ENCODE assay signal across 8 cellular contexts in genomic region chr14:55191881-55192616, GRCh38. TPM values are rescaled to one million over a fixed set of nuclear protein-coding genes. Genes with fewer than 3 reads are reported as not detected.
DNase-seq lines count a peak whose midpoint lies in the region; ATAC-seq and TF ChIP-seq lines count a peak whose summit lies in the region.

No MANE protein-coding gene starts in this region.

- CTCF ChIA-PET in T-cell (lab: Charles Lee), result interaction anchor here (0.6 kb wide), 4 partner anchors 44 to 386 kb away, joined by 3 to 6 read pairs (median 4); no protein-coding TSS in a partner anchor

- intact Hi-C loops in right cardiac atrium (cut with DNase I), result no loop called here

- no peaks in the 10 kb centered on the region for H3K36me3 Mint-ChIP-seq in T-cell
- no peaks in the 10 kb centered on the region for H3K36me3 Mint-ChIP-seq in stimulated activated memory B cell treated with anti-CD40 and anti-IgM and Interleukin-4, amounts not matched to agents 10 μg/mL and 1 μg/mL and 100 μg/mL, for 72 hours

- H3K27ac Mint-ChIP-seq in T-cell, result peak overlapping the region in 1 of 2 donors; percentile 49
- peak overlapping the region; percentile 63 for H3K27ac Mint-ChIP-seq in stimulated activated memory B cell treated with anti-CD40 and anti-IgM and Interleukin-4, amounts not matched to agents 10 μg/mL and 1 μg/mL and 100 μg/mL, for 72 hours

- no peaks in the 10 kb centered on the region for H3K27me3 ChIP-seq in right cardiac atrium (ENCODE audit: control insufficient read depth, insufficient read depth)

- POLR2A ChIA-PET in T-cell (lab: Charles Lee), result interaction anchor here in 1 of 2 donors (0.6 to 0.7 kb wide), 2 partner anchors 133 to 170 kb away, joined by 6 to 8 read pairs; no protein-coding TSS in a partner anchor

- H3K4me3 ChIP-seq in AG09309 (ENCODE audit: control insufficient read depth, low read depth, low read length), result peak overlapping the region; percentile 87
- H3K4me3 ChIP-seq in right cardiac atrium (ENCODE audit: low read length), result peak overlapping the region; percentile 62

- H3K4me1 ChIP-seq in right cardiac atrium (ENCODE audit: control insufficient read depth, insufficient read depth, low read length), result no peaks in the 10 kb centered on the region

- peak; percentile 19 for ATAC-seq in GM21447 (IDR thresholded peaks at IDR 0.05; ENCODE audit: unreplicated experiment)
- peak in 2 of 4 experiments; percentile 12 to 19 for ATAC-seq in T-cell (replicated peaks in 1 of 4)
- no peak for ATAC-seq in right cardiac atrium
- ATAC-seq in stimulated activated memory B cell treated with anti-CD40 and anti-IgM and Interleukin-4, amounts not matched to agents 10 μg/mL and 1 μg/mL and 100 μg/mL, for 72 hours, result no peak
- no peak for ATAC-seq in HG02938 (IDR thresholded peaks at IDR 0.05; ENCODE audit: unreplicated experiment)

- no peaks in the 10 kb centered on the region for H3K9me3 Mint-ChIP-seq in T-cell
- H3K9me3 Mint-ChIP-seq in stimulated activated memory B cell treated with anti-CD40 and anti-IgM and Interleukin-4, amounts not matched to agents 10 μg/mL and 1 μg/mL and 100 μg/mL, for 72 hours, result no peaks in the 10 kb centered on the region

- H3K4me1 Mint-ChIP-seq in T-cell, result peaks cover 13 to 20% (median 17%) of the 10 kb centered on the region in 3 donors
- peaks cover 6% of the 10 kb centered on the region for H3K4me1 Mint-ChIP-seq in stimulated activated memory B cell treated with anti-CD40 and anti-IgM and Interleukin-4, amounts not matched to agents 10 μg/mL and 1 μg/mL and 100 μg/mL, for 72 hours

- WGBS in right cardiac atrium, result 53% methylated on average over 16 of the region's 16 CpGs

- H3K27me3 Mint-ChIP-seq in T-cell, result no peaks in the 10 kb centered on the region
- no peaks in the 10 kb centered on the region for H3K27me3 Mint-ChIP-seq in stimulated activated memory B cell treated with anti-CD40 and anti-IgM and Interleukin-4, amounts not matched to agents 10 μg/mL and 1 μg/mL and 100 μg/mL, for 72 hours

- no peak for TF ChIP-seq CTCF in AG09309 (IDR thresholded peaks at IDR 0.05; ENCODE audit: control insufficient read depth, insufficient read depth, low read depth, low read length, missing control alignments)

- H3K27ac ChIP-seq in right cardiac atrium (ENCODE audit: low read length), result no peak overlapping the region

- H3K4me3 Mint-ChIP-seq in T-cell, result peak overlapping the region; percentile 81 to 89 (median 89)
- H3K4me3 Mint-ChIP-seq in stimulated activated memory B cell treated with anti-CD40 and anti-IgM and Interleukin-4, amounts not matched to agents 10 μg/mL and 1 μg/mL and 100 μg/mL, for 72 hours, result peak overlapping the region; percentile 83

- DNase-seq in AG09309 (ENCODE audit: low read depth) (no peak), T-cell (no peak), right cardiac atrium (no peak), GM19240 (ENCODE audit: insufficient read length, low spot score) (no peak), NCI-H2196 treated with DMSO at 0.1 percent for 48 hours (lab: John Stamatoyannopoulos, UW; ENCODE audit: unreplicated experiment) (no peak)

- no peaks in the 10 kb centered on the region for H3K9me3 ChIP-seq in right cardiac atrium (ENCODE audit: control insufficient read depth, low read length)

RNA-seq across cellular contexts. Expression of gene DLGAP5, which starts 0.7 kb away (rescaled TPM):
- total RNA-seq in T-cell (1 to 10 TPM in 1 of 5 donors, under 1 TPM in 4; 0.41 to 1.3 (median 0.73) TPM), right cardiac atrium (under 1 TPM in 3 of 4 donors, not detected in 1; 0.23 to 0.89 (median 0.38) TPM)
- polyA plus RNA-seq in right cardiac atrium, result 0.02 TPM
